ENCODE assay signal across 9 cellular contexts in genomic region chr12:113580437-113580836, GRCh38.
"Had no signal": no experiment of that assay in that cellular context is flagged by ENCODE, and none has a peak within 500 bp of the region (broad histone marks: within the 10 kb centered on the region; RNA-seq: fewer than 3 reads in every experiment).

No MANE protein-coding gene starts in this region.

- ATAC-seq: GM23338, HCT116 had no signal

- H3K9ac ChIP-seq: KMS-11 had no signal

- H2AFZ ChIP-seq: GM23338 had no signal

- H3K4me3 Mint-ChIP-seq: GM23338 had no signal

- H3K27ac ChIP-seq: KMS-11 had no signal

- H3K4me1 Mint-ChIP-seq: IgD-negative memory B cell had no signal

- H3K27ac Mint-ChIP-seq: GM23338 had no signal

- DNase-seq: H7, Karpas-422, KBM-7 had no signal

- H3K4me3 ChIP-seq: GM23338, HAP-1 had no signal

- H3K36me3 Mint-ChIP-seq: IgD-negative memory B cell had no signal

- H3K36me3 ChIP-seq: HAP-1 had no signal

- H3K4me2 ChIP-seq: GM23338, KMS-11 had no signal

- H3K4me1 ChIP-seq: HAP-1 had no signal

- FAIRE-seq: HTR-8/SVneo had no signal
